ENCODE assay signal across 9 cellular contexts in genomic region chr16:3938471-3938842, GRCh38. TPM values are rescaled to one million over a fixed set of nuclear protein-coding genes. Genes with fewer than 3 reads are reported as not detected.
A peak's percentile ranks its signal among the peaks of the same experiment; 100 is the strongest.
DNase-seq lines count a peak whose midpoint lies in the region; ATAC-seq, FAIRE-seq and TF ChIP-seq lines count a peak whose summit lies in the region.
"Had no signal": no experiment of that assay in that cellular context is flagged by ENCODE, and none has a peak within 500 bp of the region (broad histone marks: within the 10 kb centered on the region; RNA-seq: fewer than 3 reads in every experiment).

No MANE protein-coding gene starts in this region.

- FAIRE-seq in RCC 7860 (lab: Jason Lieb, UNC): no peak
- FAIRE-seq: bronchial epithelial cell had no signal

- no peak for ATAC-seq in activated T-cell treated with anti-CD3 and anti-CD28 coated beads, Interleukin-2, amount 50 U/mL, for 72 hours (replicated peaks in 1 of 2)

- H3K36me3 ChIP-seq in CD4-positive, alpha-beta memory T cell (ENCODE audit: insufficient read depth, low read length): no peaks in the 10 kb centered on the region
- H3K36me3 ChIP-seq in left ventricle myocardium inferior: no peaks in the 10 kb centered on the region
- no peaks in the 10 kb centered on the region for H3K36me3 ChIP-seq in sigmoid colon

- H3K27me3 Mint-ChIP-seq in CD4-positive, alpha-beta memory T cell: no peaks in the 10 kb centered on the region
- H3K27me3 Mint-ChIP-seq in activated T-cell treated with anti-CD3 and anti-CD28 coated beads, Interleukin-2, amount 50 U/mL, for 72 hours (ENCODE audit: low read depth): no peaks in the 10 kb centered on the region

- H3K4me3 Mint-ChIP-seq in CD4-positive, alpha-beta memory T cell: peak overlapping the region in 6 of 8 donors; percentile 31 to 72 (median 52)
- peak overlapping the region; percentile 49 to 62 for H3K4me3 Mint-ChIP-seq in activated T-cell treated with anti-CD3 and anti-CD28 coated beads, Interleukin-2, amount 50 U/mL, for 72 hours

- no peaks in the 10 kb centered on the region for H3K36me3 Mint-ChIP-seq in CD4-positive, alpha-beta memory T cell
- peaks cover 0 to 1% of the 10 kb centered on the region in 2 donors for H3K36me3 Mint-ChIP-seq in activated T-cell treated with anti-CD3 and anti-CD28 coated beads, Interleukin-2, amount 50 U/mL, for 72 hours (ENCODE audit: insufficient read depth in 2 of 2)

- no peak overlapping the region for H3K27ac ChIP-seq in CD4-positive, alpha-beta memory T cell (ENCODE audit: low read depth, low read length)
- H3K27ac ChIP-seq in left ventricle myocardium inferior (replicated peaks): no peak overlapping the region
- no peak overlapping the region for H3K27ac ChIP-seq in sigmoid colon

- WGBS in sigmoid colon, 2 donors: 53 to 56% methylated on average over 19 of the region's 19 CpGs

- H3K27ac Mint-ChIP-seq in CD4-positive, alpha-beta memory T cell: no peak overlapping the region
- H3K27ac Mint-ChIP-seq in activated T-cell treated with anti-CD3 and anti-CD28 coated beads, Interleukin-2, amount 50 U/mL, for 72 hours: no peak overlapping the region

- intact Hi-C loops in CD4-positive, alpha-beta memory T cell (cut with micrococcal nuclease): loop anchor here (2.0 to 10.0 kb wide), 3 partner anchors 24 to 1016 kb away; partner anchors contain the start of gene SEC14L5
- intact Hi-C loops in left ventricle myocardium inferior (cut with micrococcal nuclease): no loop called here
- intact Hi-C loops in sigmoid colon (cut with DNase I): no loop called here

- TF ChIP-seq POLR2A in sigmoid colon (IDR thresholded peaks at IDR 0.05): no peak

- CTCF ChIA-PET in CD4-positive, alpha-beta memory T cell (lab: Charles Lee; ENCODE audit: partially characterized antibody): interaction anchor here (0.6 to 5.3 kb wide), 11 partner anchors 28 to 1017 kb away, joined by 3 to 37 read pairs (median 4); no protein-coding TSS in a partner anchor

- H3K4me3 ChIP-seq in CD4-positive, alpha-beta memory T cell (ENCODE audit: low read length in 2 of 2): peak overlapping the region in 1 of 2 donors; percentile 51
- H3K4me3 ChIP-seq in left ventricle myocardium inferior: peak overlapping the region; percentile 72
- peak overlapping the region; percentile 34 to 58 (median 48) for H3K4me3 ChIP-seq in sigmoid colon

- POLR2A ChIA-PET in CD4-positive, alpha-beta memory T cell (lab: Charles Lee; ENCODE audit: partially characterized antibody): interaction anchor here (3.3 kb wide), 1 partner anchor 315 kb away, joined by 16 read pairs; no protein-coding TSS in a partner anchor

- peaks cover 0 to 2% (median 0%) of the 10 kb centered on the region in 4 donors for H3K4me1 Mint-ChIP-seq in CD4-positive, alpha-beta memory T cell
- no peaks in the 10 kb centered on the region for H3K4me1 Mint-ChIP-seq in activated T-cell treated with anti-CD3 and anti-CD28 coated beads, Interleukin-2, amount 50 U/mL, for 72 hours (ENCODE audit: low read depth)

- H3K9me3 Mint-ChIP-seq in CD4-positive, alpha-beta memory T cell: peaks cover 0 to 2% (median 0%) of the 10 kb centered on the region in 8 donors
- peaks cover 2 to 3% of the 10 kb centered on the region in 2 donors for H3K9me3 Mint-ChIP-seq in activated T-cell treated with anti-CD3 and anti-CD28 coated beads, Interleukin-2, amount 50 U/mL, for 72 hours

- peaks cover 12% of the 10 kb centered on the region for H3K4me1 ChIP-seq in CD4-positive, alpha-beta memory T cell (ENCODE audit: insufficient read depth, low read length)
- H3K4me1 ChIP-seq in left ventricle myocardium inferior (peaks cover 11% of the 10 kb centered on the region), sigmoid colon (peaks cover 0 to 14% (median 7%) of the 10 kb centered on the region in 4 donors)

- H3K27me3 ChIP-seq in CD4-positive, alpha-beta memory T cell (ENCODE audit: insufficient read depth, low read length): no peaks in the 10 kb centered on the region
- H3K27me3 ChIP-seq in left ventricle myocardium inferior (ENCODE audit: low read depth): no peaks in the 10 kb centered on the region
- no peaks in the 10 kb centered on the region for H3K27me3 ChIP-seq in sigmoid colon

- no peak for TF ChIP-seq CTCF in left ventricle myocardium inferior (IDR thresholded peaks at IDR 0.05; ENCODE audit: borderline replicate concordance)
- no peak for TF ChIP-seq CTCF in sigmoid colon (IDR thresholded peaks at IDR 0.05)

- no peaks in the 10 kb centered on the region for H3K9me3 ChIP-seq in CD4-positive, alpha-beta memory T cell (ENCODE audit: control insufficient read depth in 1 of 2, low read length in 2 of 2)
- H3K9me3 ChIP-seq in left ventricle myocardium inferior (replicated peaks): no peaks in the 10 kb centered on the region
- H3K9me3 ChIP-seq in sigmoid colon: no peaks in the 10 kb centered on the region

- no peak for DNase-seq in CD4-positive, alpha-beta memory T cell
- no peak for DNase-seq in activated T-cell treated with anti-CD3 and anti-CD28 coated beads, Interleukin-2, amount 50 U/mL, for 72 hours
- DNase-seq in left ventricle myocardium inferior: no peak
- DNase-seq in sigmoid colon: peak; percentile 46
- no peak for DNase-seq in UCSD-AML1 (lab: John Stamatoyannopoulos, UW; ENCODE audit: unreplicated experiment)
- no peak for DNase-seq in RCC 7860 (ENCODE audit: low spot score)
- DNase-seq in NCI-H128 (lab: John Stamatoyannopoulos, UW; ENCODE audit: unreplicated experiment): no peak
- DNase-seq in stimulated activated naive CD4-positive, alpha-beta T cell treated with Interleukin-2 at 50 U/mL for 16 hours (lab: John Stamatoyannopoulos, UW): no peak

- TF ChIP-seq EP300 in sigmoid colon (IDR thresholded peaks at IDR 0.05): no peak

RNA-seq across cellular contexts. Expression of gene CREBBP, which starts 57.9 kb away (rescaled TPM):
- total RNA-seq in CD4-positive, alpha-beta memory T cell: 100 to 1,000 TPM; 119 to 133 TPM
- 10 to 100 TPM in 1 of 2 donors, under 1 TPM in 1; 0.60 to 17.9 TPM for polyA plus RNA-seq in CD4-positive, alpha-beta memory T cell
- total RNA-seq in activated T-cell treated with anti-CD3 and anti-CD28 coated beads, Interleukin-2, amount 50 U/mL, for 72 hours: 10 to 100 TPM; 57.1 to 63.1 TPM
- 33.5 TPM for total RNA-seq in left ventricle myocardium inferior
- total RNA-seq in sigmoid colon: 10 to 100 TPM; 39.5 to 85.3 (median 46.4) TPM
- polyA plus RNA-seq in sigmoid colon: 10 to 100 TPM in 1 of 3 donors, 1 to 10 TPM in 2; 5.4 to 29.2 (median 7.4) TPM
